Comparison of ENCODE assay signal across 10 cellular contexts in the genomic region with DNA sequence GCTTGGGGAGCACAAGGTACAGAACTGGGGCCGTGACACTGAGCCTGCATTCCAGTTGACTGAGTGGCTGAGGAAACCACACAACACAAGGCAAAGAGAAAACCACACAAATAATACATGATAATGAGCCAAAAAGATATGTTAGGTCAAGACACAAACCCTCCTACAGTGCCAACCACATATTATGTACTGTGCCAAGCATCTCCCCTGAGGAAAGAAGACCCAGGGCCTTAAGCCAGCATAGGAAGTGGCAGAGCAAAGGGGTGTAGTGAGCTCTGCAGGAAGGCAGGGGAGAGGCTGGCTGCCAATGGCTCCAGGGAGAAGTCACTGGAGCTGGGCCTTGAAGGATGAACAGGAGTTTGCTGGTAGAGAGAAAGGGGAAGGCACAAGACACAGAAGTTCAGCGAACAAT. TPM values are rescaled to one million over a fixed set of nuclear protein-coding genes. Genes with fewer than 3 reads are reported as not detected.
DNase-seq lines count a peak whose midpoint lies in the region; ATAC-seq, FAIRE-seq and TF ChIP-seq lines count a peak whose summit lies in the region.
"Had no signal": no experiment of that assay in that cellular context is flagged by ENCODE, and none has a peak within 500 bp of the region (broad histone marks: within the 10 kb centered on the region; RNA-seq: fewer than 3 reads in every experiment).

No MANE protein-coding gene starts in this region.

- H3K4me3 Mint-ChIP-seq in neural crest cell = no peak overlapping the region

- DNase-seq in GF-D8 (lab: John Stamatoyannopoulos, UW) (peak; percentile 31), NCI-H446 treated with DMSO at 0.1 percent for 48 hours (lab: John Stamatoyannopoulos, UW) (peak; percentile 45), bronchial epithelial cell (ENCODE audit: low read depth) (peak; percentile 79), neural crest cell (ENCODE audit: low read depth, low spot score) (no peak), NCI-H1105 treated with DMSO at 0.1 percent for 48 hours (lab: John Stamatoyannopoulos, UW) (no peak), NCI-H82 (lab: John Stamatoyannopoulos, UW) (no peak)
- DNase-seq: activated CD4-positive, alpha-beta T cell treated with anti-CD3 and anti-CD28 coated beads, Interleukin-2, amount 50 U/mL, for 48 hours; transverse colon had no signal

- FAIRE-seq in bronchial epithelial cell (lab: Jason Lieb, UNC) = no peak

- no peaks in the 10 kb centered on the region for H3K27me3 ChIP-seq in bronchial epithelial cell (ENCODE audit: control insufficient read depth, insufficient read depth, low read length)
- H3K27me3 ChIP-seq: left lung, transverse colon had no signal

- H3K27ac Mint-ChIP-seq in neural crest cell (ENCODE audit: unreplicated experiment) = peak overlapping the region; percentile 89

- H3K27me3 Mint-ChIP-seq in neural crest cell (ENCODE audit: low read depth) = no peaks in the 10 kb centered on the region

- H3K9me3 Mint-ChIP-seq in neural crest cell = no peaks in the 10 kb centered on the region

- no peak overlapping the region for H3K4me3 ChIP-seq in bronchial epithelial cell (ENCODE audit: low read depth, low read length)
- H3K4me3 ChIP-seq: left lung, transverse colon had no signal

- no peak for TF ChIP-seq CTCF in bronchial epithelial cell (IDR thresholded peaks at IDR 0.05; ENCODE audit: insufficient read depth, low read length, severe bottlenecking)
- TF ChIP-seq CTCF in neural crest cell (conservative IDR thresholded peaks at IDR 0.05) = no peak

- peaks cover 6% of the 10 kb centered on the region for H3K36me3 ChIP-seq in bronchial epithelial cell (ENCODE audit: control insufficient read depth, insufficient read depth, low read length)
- H3K36me3 ChIP-seq: transverse colon had no signal

- no peak for ATAC-seq in HG02973 (IDR thresholded peaks at IDR 0.05; ENCODE audit: unreplicated experiment)
- ATAC-seq: left lung had no signal

- no peaks in the 10 kb centered on the region for H3K36me3 Mint-ChIP-seq in neural crest cell (ENCODE audit: low read depth)

- peaks cover 8% of the 10 kb centered on the region for H3K4me1 Mint-ChIP-seq in neural crest cell

RNA-seq across cellular contexts. Expression of a gene that starts 28.2 kb away (rescaled TPM):
- total RNA-seq in bronchial epithelial cell (107 and 181 TPM in 2 replicates), neural crest cell (74.8 and 75.5 TPM in 2 replicates)

RNA-seq across cellular contexts. Expression of a gene that starts 58.1 kb away (rescaled TPM):
- total RNA-seq in bronchial epithelial cell (131 and 142 TPM in 2 replicates), neural crest cell (133 and 136 TPM in 2 replicates)

Comparison
In these comparisons a context has a peak if more than half of its experiments do, and no peak if none do; other contexts are left out.
1. DNase-seq: peak in GF-D8 (single experiment), NCI-H446 treated with DMSO at 0.1 percent for 48 hours (single experiment) and bronchial epithelial cell (single experiment); none in neural crest cell (single experiment), NCI-H1105 treated with DMSO at 0.1 percent for 48 hours (single experiment) and NCI-H82 (single experiment).